16 cellular contexts compared by ENCODE assay signal in genomic region chr16:30767767-30768465, GRCh38. TPM values are rescaled to one million over a fixed set of nuclear protein-coding genes. Genes with fewer than 3 reads are reported as not detected.
DNase-seq lines count a peak whose midpoint lies in the region; ATAC-seq and TF ChIP-seq lines count a peak whose summit lies in the region.
"Had no signal": no experiment of that assay in that cellular context is flagged by ENCODE, and none has a peak within 500 bp of the region (broad histone marks: within the 10 kb centered on the region; RNA-seq: fewer than 3 reads in every experiment).

No MANE protein-coding gene starts in this region.

- TF ChIP-seq CTCF in natural killer cell (IDR thresholded peaks at IDR 0.05): no peak

- ATAC-seq in HG03175 (IDR thresholded peaks at IDR 0.05; ENCODE audit: unreplicated experiment): peak; percentile 58
- ATAC-seq in effector memory CD8-positive, alpha-beta T cell (replicated peaks): peak; percentile 93
- peak; percentile 77 to 95 (median 86) for ATAC-seq in natural killer cell

- peaks cover 24 to 46% of the 10 kb centered on the region in 2 donors for H3K4me1 Mint-ChIP-seq in effector memory CD8-positive, alpha-beta T cell (ENCODE audit: low read depth in 2 of 2)
- H3K4me1 Mint-ChIP-seq in natural killer cell: peaks cover 29 to 50% of the 10 kb centered on the region in 2 donors

- peak overlapping the region in 1 of 2 donors; percentile 76 for H3K27ac Mint-ChIP-seq in effector memory CD8-positive, alpha-beta T cell
- H3K27ac Mint-ChIP-seq in natural killer cell: peak overlapping the region; percentile 7 to 82
- H3K27ac Mint-ChIP-seq: activated naive CD4-positive, alpha-beta T cell treated with anti-CD3 and anti-CD28 coated beads, Interleukin-2, amount 10 ng/mL, durations not matched to agents 7 days and 5 days; dendritic cell treated with granulocyte-macrophage colony-stimulating factor and Interleukin-4, amounts not matched to agents 40 ng/mL and 50 ng/mL, for 4 days had no signal

- peak; percentile 39 to 64 (median 41) for DNase-seq in effector memory CD8-positive, alpha-beta T cell
- DNase-seq in natural killer cell: peak; percentile 52
- DNase-seq in AG08396 (ENCODE audit: low spot score): no peak
- no peak for DNase-seq in cerebellar nuclear complex (lab: John Stamatoyannopoulos, UW)
- no peak for DNase-seq in NCI-H510A treated with DMSO at 0.1 percent for 48 hours (lab: John Stamatoyannopoulos, UW)
- DNase-seq: activated naive CD4-positive, alpha-beta T cell treated with anti-CD3 and anti-CD28 coated beads, Interleukin-2, amount 10 ng/mL, durations not matched to agents 7 days and 5 days; erythroblast; GDM1; H9; NCI-H2029 treated with DMSO at 0.1 percent for 48 hours; NCI-H524; stimulated activated naive CD4-positive, alpha-beta T cell treated with Interleukin-2 at 50 U/mL for 16 hours; T1000; transverse colon had no signal

- intact Hi-C loops in natural killer cell (cut with micrococcal nuclease): loop anchor here (10.0 kb wide), 1 partner anchor 53 kb away; no protein-coding TSS in a partner anchor

- H3K4me3 Mint-ChIP-seq in effector memory CD8-positive, alpha-beta T cell: peak overlapping the region; percentile 33 to 62
- peak overlapping the region; percentile 37 for H3K4me3 Mint-ChIP-seq in natural killer cell
- H3K4me3 Mint-ChIP-seq: activated naive CD4-positive, alpha-beta T cell treated with anti-CD3 and anti-CD28 coated beads, Interleukin-2, amount 10 ng/mL, durations not matched to agents 7 days and 5 days; dendritic cell treated with granulocyte-macrophage colony-stimulating factor and Interleukin-4, amounts not matched to agents 40 ng/mL and 50 ng/mL, for 4 days; H9 had no signal

- H3K36me3 Mint-ChIP-seq in effector memory CD8-positive, alpha-beta T cell (ENCODE audit: insufficient read depth): peaks cover 75% of the 10 kb centered on the region
- peaks cover 19% of the 10 kb centered on the region for H3K36me3 Mint-ChIP-seq in natural killer cell

- no peaks in the 10 kb centered on the region for H3K27me3 Mint-ChIP-seq in effector memory CD8-positive, alpha-beta T cell
- H3K27me3 Mint-ChIP-seq in natural killer cell (ENCODE audit: low read depth in 2 of 2): no peaks in the 10 kb centered on the region
- H3K27me3 Mint-ChIP-seq: activated naive CD4-positive, alpha-beta T cell treated with anti-CD3 and anti-CD28 coated beads, Interleukin-2, amount 10 ng/mL, durations not matched to agents 7 days and 5 days; dendritic cell treated with granulocyte-macrophage colony-stimulating factor and Interleukin-4, amounts not matched to agents 40 ng/mL and 50 ng/mL, for 4 days had no signal

- H3K9me3 Mint-ChIP-seq in effector memory CD8-positive, alpha-beta T cell: no peaks in the 10 kb centered on the region
- H3K9me3 Mint-ChIP-seq in natural killer cell: no peaks in the 10 kb centered on the region
- H3K9me3 Mint-ChIP-seq: activated naive CD4-positive, alpha-beta T cell treated with anti-CD3 and anti-CD28 coated beads, Interleukin-2, amount 10 ng/mL, durations not matched to agents 7 days and 5 days; dendritic cell treated with granulocyte-macrophage colony-stimulating factor and Interleukin-4, amounts not matched to agents 40 ng/mL and 50 ng/mL, for 4 days; H9 had no signal

RNA-seq across cellular contexts. Expression of gene RNF40, which starts 5.8 kb away (rescaled TPM):
- 100 to 1,000 TPM; 153 to 167 (median 161) TPM for total RNA-seq in natural killer cell

RNA-seq across cellular contexts. Expression of gene CFAP119, which starts 6.1 kb away (rescaled TPM):
- total RNA-seq in natural killer cell: 1 to 10 TPM; 3.4 to 5.1 (median 4.9) TPM

RNA-seq across cellular contexts. Expression of gene ZNF629, which starts 19.1 kb away (rescaled TPM):
- total RNA-seq in natural killer cell: 1 to 10 TPM in 2 of 3 donors, under 1 TPM in 1; 0.96 to 1.9 (median 1.8) TPM

RNA-seq across cellular contexts. Expression of gene PHKG2, which starts 19.7 kb away (rescaled TPM):
- 10 to 100 TPM; 50.5 to 86.1 (median 64.8) TPM for total RNA-seq in natural killer cell

Comparison
In these comparisons a context has a peak if more than half of its experiments do, and no peak if none do; other contexts are left out.
1. DNase-seq: peak in effector memory CD8-positive, alpha-beta T cell (3 of 3) and natural killer cell (single experiment); none in AG08396 (single experiment), cerebellar nuclear complex (0 of 2) and NCI-H510A treated with DMSO at 0.1 percent for 48 hours (single experiment).
2. Peak in every context shown above with its lines, with median percentiles within 50 percentile points of each other: ATAC-seq.